Comparison of ENCODE assay signal across 8 cellular contexts in the genomic region with DNA sequence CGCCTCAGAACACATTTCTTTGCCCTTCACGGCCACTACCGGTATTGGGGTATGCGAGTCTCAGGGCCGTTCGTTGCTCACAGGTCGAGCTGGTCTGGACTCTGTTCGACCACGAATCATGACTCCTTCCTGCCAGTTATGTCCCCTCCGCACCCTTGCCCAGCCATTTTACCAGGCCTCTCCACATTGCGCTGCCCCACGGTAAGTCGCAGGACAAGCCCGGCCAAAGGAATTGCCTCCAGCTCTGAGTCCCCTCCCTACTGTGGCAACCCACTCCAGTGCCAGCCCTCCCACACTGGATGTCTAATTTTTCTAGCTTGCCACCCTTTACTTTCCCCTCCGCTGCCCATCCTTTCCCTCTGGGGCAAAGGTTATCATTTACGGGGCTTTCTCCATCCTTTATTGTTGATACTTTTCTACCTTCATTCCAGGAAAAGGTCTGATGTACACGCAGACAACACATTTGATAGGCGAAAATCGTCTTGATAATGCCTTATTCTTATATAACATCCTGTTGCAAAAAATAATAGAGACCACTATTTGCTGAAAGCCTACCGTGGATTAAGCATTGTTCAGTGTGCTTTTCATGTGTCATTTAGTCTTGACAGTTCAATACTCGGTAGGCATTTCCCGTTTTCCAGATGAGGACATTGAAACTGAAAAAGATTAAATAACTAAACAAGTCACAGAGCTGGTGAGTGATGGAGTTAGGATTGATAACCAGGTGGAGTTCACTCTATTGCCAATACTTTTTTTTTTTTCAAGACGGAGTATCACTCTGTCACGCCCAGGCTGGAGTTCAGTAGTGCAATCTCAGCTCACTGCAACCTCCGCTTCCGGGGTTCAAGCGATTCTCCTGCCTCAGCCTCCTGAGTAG. TPM values are rescaled to one million over a fixed set of nuclear protein-coding genes. Genes with fewer than 3 reads are reported as not detected.
A peak's percentile ranks its signal among the peaks of the same experiment; 100 is the strongest.
DNase-seq lines count a peak whose midpoint lies in the region; ATAC-seq and TF ChIP-seq lines count a peak whose summit lies in the region.

No MANE protein-coding gene starts in this region.

- POLR2A ChIA-PET in AG04450 (lab: Yijun Ruan, JAX), result interaction anchor here (0.6 to 2.4 kb wide), 37 partner anchors 8 to 583 kb away, joined by 3 to 37 read pairs (median 4); a partner anchor contains a TSS
- POLR2A ChIA-PET in activated CD4-positive, alpha-beta memory T cell treated with anti-CD3 and anti-CD28 coated beads for 36 hours (lab: Charles Lee), result interaction anchor here (0.5 to 3.8 kb wide), 26 partner anchors 7 to 621 kb away, joined by 3 to 66 read pairs (median 4); a partner anchor contains a TSS

- peak overlapping the region; percentile 89 for H3K4me3 ChIP-seq in AG04450 (ENCODE audit: low read depth, low read length)
- H3K4me3 ChIP-seq in osteoblast (ENCODE audit: insufficient read depth, low read length), result peak overlapping the region; percentile 75

- H3K27ac ChIP-seq in AG04450 (ENCODE audit: low read depth, low read length), result peak overlapping the region; percentile 99
- H3K27ac ChIP-seq in osteoblast (ENCODE audit: low read depth, low read length), result peak overlapping the region; percentile 93

- H3K4me1 Mint-ChIP-seq in activated CD4-positive, alpha-beta memory T cell treated with anti-CD3 and anti-CD28 coated beads for 36 hours (ENCODE audit: low read depth), result peaks cover 38% of the 10 kb centered on the region

- intact Hi-C loops in activated CD4-positive, alpha-beta memory T cell treated with anti-CD3 and anti-CD28 coated beads for 36 hours (cut with micrococcal nuclease), result loop anchor here (1.0 to 5.0 kb wide), 8 partner anchors 19 to 470 kb away; a partner anchor contains a TSS

- H3K4me2 ChIP-seq in osteoblast (ENCODE audit: insufficient read depth, low read length), result peak overlapping the region; percentile 92

- H4K20me1 ChIP-seq in osteoblast (ENCODE audit: insufficient read depth, low read length), result peaks cover 39% of the 10 kb centered on the region

- TF ChIP-seq CTCF in AG04450 (IDR thresholded peaks at IDR 0.05; ENCODE audit: low read depth, low read length), result no peak
- no peak for TF ChIP-seq CTCF in osteoblast (IDR thresholded peaks at IDR 0.05; ENCODE audit: extremely low read depth, low read depth, low read length)

- H3K36me3 ChIP-seq in osteoblast (ENCODE audit: insufficient read depth, low read length), result peaks cover 35% of the 10 kb centered on the region

- H3K9me3 Mint-ChIP-seq in activated CD4-positive, alpha-beta memory T cell treated with anti-CD3 and anti-CD28 coated beads for 36 hours, result no peaks in the 10 kb centered on the region

- H3K27me3 Mint-ChIP-seq in activated CD4-positive, alpha-beta memory T cell treated with anti-CD3 and anti-CD28 coated beads for 36 hours, result peaks cover 2% of the 10 kb centered on the region

- peaks cover 4% of the 10 kb centered on the region; the same call in 1 of the 2 replicates for H3K9me3 ChIP-seq in AG04450 (ENCODE audit: control insufficient read depth, insufficient read depth, low read length)
- H3K9me3 ChIP-seq in osteoblast (ENCODE audit: low read depth, low read length), result no peaks in the 10 kb centered on the region

- peaks cover 42% of the 10 kb centered on the region for H3K36me3 Mint-ChIP-seq in activated CD4-positive, alpha-beta memory T cell treated with anti-CD3 and anti-CD28 coated beads for 36 hours

- DNase-seq in AG04450 (ENCODE audit: low read depth, low spot score) (no peak), fibroblast of the conjunctiva (ENCODE audit: low read depth) (peak; percentile 36), osteoblast (ENCODE audit: insufficient read length, low spot score, missing footprints) (no peak), NCI-H128 (lab: John Stamatoyannopoulos, UW; ENCODE audit: unreplicated experiment) (no peak)
- peak; percentile 40 for DNase-seq in activated CD4-positive, alpha-beta memory T cell treated with anti-CD3 and anti-CD28 coated beads for 36 hours

- peak overlapping the region; percentile 81 for H2AFZ ChIP-seq in osteoblast (ENCODE audit: low read length)

- ATAC-seq in HG03342 (IDR thresholded peaks at IDR 0.05; ENCODE audit: unreplicated experiment) (peak; percentile 19), HG02571 (IDR thresholded peaks at IDR 0.05; ENCODE audit: unreplicated experiment) (no peak)

- TF ChIP-seq POLR2A in GM18526 (IDR thresholded peaks at IDR 0.05; ENCODE audit: extremely low read depth, insufficient read length), result peak; percentile 5

- H3K27me3 ChIP-seq in AG04450 (ENCODE audit: control insufficient read depth, insufficient read depth, low read length) (no peaks in the 10 kb centered on the region), osteoblast (ENCODE audit: insufficient read depth, low read length) (no peaks in the 10 kb centered on the region)

- peak overlapping the region; percentile 98 for H3K27ac Mint-ChIP-seq in activated CD4-positive, alpha-beta memory T cell treated with anti-CD3 and anti-CD28 coated beads for 36 hours

- CTCF ChIA-PET in AG04450 (lab: Charles Lee), result interaction anchor here (0.7 to 1.7 kb wide), 2 partner anchors 18 to 209 kb away, joined by 4 to 5 read pairs; no protein-coding TSS in a partner anchor
- CTCF ChIA-PET in activated CD4-positive, alpha-beta memory T cell treated with anti-CD3 and anti-CD28 coated beads for 36 hours (lab: Charles Lee), result interaction anchor here (0.6 to 2.7 kb wide), 3 partner anchors 20 to 90 kb away, joined by 4 to 17 read pairs (median 4); a partner anchor contains a TSS

- peaks cover 28% of the 10 kb centered on the region for H3K4me1 ChIP-seq in osteoblast (ENCODE audit: insufficient read depth, low read length)

- H3K4me3 Mint-ChIP-seq in activated CD4-positive, alpha-beta memory T cell treated with anti-CD3 and anti-CD28 coated beads for 36 hours, result peak overlapping the region; percentile 94

- peaks cover 47% of the 10 kb centered on the region for H3K79me2 ChIP-seq in osteoblast (ENCODE audit: insufficient read depth, low read length)

RNA-seq across cellular contexts. Expression of a gene that starts 1.0 kb away (rescaled TPM):
- 477 and 591 TPM in 2 replicates for polyA plus RNA-seq in AG04450 (2011; rRNA removed)
- 298 and 337 TPM in 2 replicates for polyA minus RNA-seq in AG04450 (2011; rRNA and poly(A)+ RNA removed)
- 100 to 1,000 TPM; 169 to 170 TPM for total RNA-seq in activated CD4-positive, alpha-beta memory T cell treated with anti-CD3 and anti-CD28 coated beads for 36 hours
- 101 and 121 TPM in 2 replicates for total RNA-seq in osteoblast

RNA-seq across cellular contexts. Expression of a gene that starts 19.5 kb away (rescaled TPM):
- polyA plus RNA-seq in AG04450 (2011; rRNA removed), result 22.1 and 25.8 TPM in 2 replicates
- 26.6 and 34.5 TPM in 2 replicates for polyA minus RNA-seq in AG04450 (2011; rRNA and poly(A)+ RNA removed)
- 10 to 100 TPM; 42.2 to 46.8 TPM for total RNA-seq in activated CD4-positive, alpha-beta memory T cell treated with anti-CD3 and anti-CD28 coated beads for 36 hours
- total RNA-seq in osteoblast, result 74.0 and 80.3 TPM in 2 replicates

RNA-seq across cellular contexts. Expression of a gene that starts 41.8 kb away (rescaled TPM):
- 45.5 and 45.8 TPM in 2 replicates for polyA plus RNA-seq in AG04450 (2011; rRNA removed)
- 22.8 and 25.8 TPM in 2 replicates for polyA minus RNA-seq in AG04450 (2011; rRNA and poly(A)+ RNA removed)
- total RNA-seq in activated CD4-positive, alpha-beta memory T cell treated with anti-CD3 and anti-CD28 coated beads for 36 hours, result 10 to 100 TPM; 20.7 to 21.9 TPM
- total RNA-seq in osteoblast, result 28.6 and 30.6 TPM in 2 replicates

RNA-seq across cellular contexts. Expression of a gene that starts 52.5 kb away (rescaled TPM):
- polyA plus RNA-seq in AG04450 (2011; rRNA removed), result 24.3 and 34.8 TPM in 2 replicates
- polyA minus RNA-seq in AG04450 (2011; rRNA and poly(A)+ RNA removed), result 13.7 and 24.7 TPM in 2 replicates
- 10 to 100 TPM; 46.7 to 47.4 TPM for total RNA-seq in activated CD4-positive, alpha-beta memory T cell treated with anti-CD3 and anti-CD28 coated beads for 36 hours
- total RNA-seq in osteoblast, result 36.5 and 40.9 TPM in 2 replicates

Comparison
In these comparisons a context has a peak if more than half of its experiments do, and no peak if none do; other contexts are left out.
1. DNase-seq: peak in activated CD4-positive, alpha-beta memory T cell treated with anti-CD3 and anti-CD28 coated beads for 36 hours (single experiment) and fibroblast of the conjunctiva (single experiment); none in AG04450 (single experiment), osteoblast (single experiment) and NCI-H128 (single experiment).